ENCODE assay signal across 1 cellular context in genomic region chr12:39617887-39618286, GRCh38.
TF ChIP-seq lines count a peak whose summit lies in the region.

No MANE protein-coding gene starts in this region.

TF ChIP-seq in HepG2, 621 proteins besides CTCF, POLR2A, EP300 and RAD21:
- TF ChIP-seq MAZ (IDR thresholded peaks at IDR 0.05; ENCODE audit: borderline replicate concordance, low read depth, low read length) = no peak
- no peak for TF ChIP-seq MAZ (CRISPR knock-in tag; IDR thresholded peaks at IDR 0.05; ENCODE audit: low read depth)
- no peak for TF ChIP-seq ZMYM4 (CRISPR knock-in tag; IDR thresholded peaks at IDR 0.05)
- TF ChIP-seq AHDC1 (CRISPR knock-in tag; IDR thresholded peaks at IDR 0.05; ENCODE audit: borderline replicate concordance) = no peak
- TF ChIP-seq ZNF468 (CRISPR knock-in tag; IDR thresholded peaks at IDR 0.05) = no peak
- TF ChIP-seq MLXIP (CRISPR knock-in tag; IDR thresholded peaks at IDR 0.05; ENCODE audit: borderline replicate concordance) = no peak
- no peak for TF ChIP-seq ZNF563 (CRISPR knock-in tag; IDR thresholded peaks at IDR 0.05)
- no peak for TF ChIP-seq CEBPG (CRISPR knock-in tag; IDR thresholded peaks at IDR 0.05)
- TF ChIP-seq ZEB1 (IDR thresholded peaks at IDR 0.05; ENCODE audit: insufficient replicate concordance, low read depth) = no peak
- no peak for TF ChIP-seq MXD4 (CRISPR knock-in tag; IDR thresholded peaks at IDR 0.05)
- TF ChIP-seq, protein P1, sequence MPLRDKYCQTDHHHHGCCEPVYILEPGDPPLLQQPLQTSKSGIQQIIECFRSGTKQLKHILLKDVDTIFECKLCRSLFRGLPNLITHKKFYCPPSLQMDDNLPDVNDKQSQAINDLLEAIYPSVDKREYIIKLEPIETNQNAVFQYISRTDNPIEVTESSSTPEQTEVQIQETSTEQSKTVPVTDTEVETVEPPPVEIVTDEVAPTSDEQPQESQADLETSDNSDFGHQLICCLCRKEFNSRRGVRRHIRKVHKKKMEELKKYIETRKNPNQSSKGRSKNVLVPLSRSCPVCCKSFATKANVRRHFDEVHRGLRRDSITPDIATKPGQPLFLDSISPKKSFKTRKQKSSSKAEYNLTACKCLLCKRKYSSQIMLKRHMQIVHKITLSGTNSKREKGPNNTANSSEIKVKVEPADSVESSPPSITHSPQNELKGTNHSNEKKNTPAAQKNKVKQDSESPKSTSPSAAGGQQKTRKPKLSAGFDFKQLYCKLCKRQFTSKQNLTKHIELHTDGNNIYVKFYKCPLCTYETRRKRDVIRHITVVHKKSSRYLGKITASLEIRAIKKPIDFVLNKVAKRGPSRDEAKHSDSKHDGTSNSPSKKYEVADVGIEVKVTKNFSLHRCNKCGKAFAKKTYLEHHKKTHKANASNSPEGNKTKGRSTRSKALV (CRISPR knock-in tag; IDR thresholded peaks at IDR 0.05) = no peak
- TF ChIP-seq, protein P2, sequence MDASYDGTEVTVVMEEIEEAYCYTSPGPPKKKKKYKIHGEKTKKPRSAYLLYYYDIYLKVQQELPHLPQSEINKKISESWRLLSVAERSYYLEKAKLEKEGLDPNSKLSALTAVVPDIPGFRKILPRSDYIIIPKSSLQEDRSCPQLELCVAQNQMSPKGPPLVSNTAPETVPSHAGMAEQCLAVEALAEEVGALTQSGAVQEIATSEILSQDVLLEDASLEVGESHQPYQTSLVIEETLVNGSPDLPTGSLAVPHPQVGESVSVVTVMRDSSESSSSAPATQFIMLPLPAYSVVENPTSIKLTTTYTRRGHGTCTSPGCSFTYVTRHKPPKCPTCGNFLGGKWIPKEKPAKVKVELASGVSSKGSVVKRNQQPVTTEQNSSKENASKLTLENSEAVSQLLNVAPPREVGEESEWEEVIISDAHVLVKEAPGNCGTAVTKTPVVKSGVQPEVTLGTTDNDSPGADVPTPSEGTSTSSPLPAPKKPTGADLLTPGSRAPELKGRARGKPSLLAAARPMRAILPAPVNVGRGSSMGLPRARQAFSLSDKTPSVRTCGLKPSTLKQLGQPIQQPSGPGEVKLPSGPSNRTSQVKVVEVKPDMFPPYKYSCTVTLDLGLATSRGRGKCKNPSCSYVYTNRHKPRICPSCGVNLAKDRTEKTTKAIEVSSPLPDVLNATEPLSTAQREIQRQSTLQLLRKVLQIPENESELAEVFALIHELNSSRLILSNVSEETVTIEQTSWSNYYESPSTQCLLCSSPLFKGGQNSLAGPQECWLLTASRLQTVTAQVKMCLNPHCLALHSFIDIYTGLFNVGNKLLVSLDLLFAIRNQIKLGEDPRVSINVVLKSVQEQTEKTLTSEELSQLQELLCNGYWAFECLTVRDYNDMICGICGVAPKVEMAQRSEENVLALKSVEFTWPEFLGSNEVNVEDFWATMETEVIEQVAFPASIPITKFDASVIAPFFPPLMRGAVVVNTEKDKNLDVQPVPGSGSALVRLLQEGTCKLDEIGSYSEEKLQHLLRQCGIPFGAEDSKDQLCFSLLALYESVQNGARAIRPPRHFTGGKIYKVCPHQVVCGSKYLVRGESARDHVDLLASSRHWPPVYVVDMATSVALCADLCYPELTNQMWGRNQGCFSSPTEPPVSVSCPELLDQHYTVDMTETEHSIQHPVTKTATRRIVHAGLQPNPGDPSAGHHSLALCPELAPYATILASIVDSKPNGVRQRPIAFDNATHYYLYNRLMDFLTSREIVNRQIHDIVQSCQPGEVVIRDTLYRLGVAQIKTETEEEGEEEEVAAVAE (CRISPR knock-in tag; IDR thresholded peaks at IDR 0.05; ENCODE audit: borderline replicate concordance) = no peak
- no peak for TF ChIP-seq ZNF580 (CRISPR knock-in tag; IDR thresholded peaks at IDR 0.05; ENCODE audit: borderline replicate concordance, low read depth)
- TF ChIP-seq ZNF333 (CRISPR knock-in tag; IDR thresholded peaks at IDR 0.05; ENCODE audit: borderline replicate concordance) = no peak
- no peak for TF ChIP-seq ZNF367 (CRISPR knock-in tag; IDR thresholded peaks at IDR 0.05; ENCODE audit: borderline replicate concordance)
- TF ChIP-seq PCBP1 (IDR thresholded peaks at IDR 0.05; ENCODE audit: borderline replicate concordance, low read depth, low read length) = no peak
- TF ChIP-seq ZNF20 (CRISPR knock-in tag; IDR thresholded peaks at IDR 0.05) = no peak
